ENCODE assay signal across 2 cellular contexts in the genomic region with DNA sequence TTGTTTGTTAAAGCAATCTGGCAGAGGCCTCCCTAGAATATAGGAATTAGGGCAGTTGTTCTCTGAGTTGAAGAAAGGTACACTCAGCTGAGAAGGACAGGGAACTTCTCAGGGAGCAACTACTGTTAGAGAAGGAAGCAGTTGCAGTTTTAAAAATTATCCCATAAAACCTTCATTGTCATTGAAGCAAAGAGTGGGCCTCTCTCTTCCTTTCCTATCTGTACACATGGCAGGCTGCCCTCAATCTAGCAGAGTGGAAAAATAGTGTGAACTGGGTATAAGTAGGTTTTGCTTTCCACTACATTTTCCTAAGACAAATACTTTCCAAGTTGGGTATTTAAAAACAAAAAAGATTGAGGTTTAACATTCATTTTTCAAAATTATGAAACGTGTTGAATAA.
TF ChIP-seq lines count a peak whose summit lies in the region.

No MANE protein-coding gene starts in this region.

TF ChIP-seq in GM12878, 131 proteins besides CTCF, POLR2A, EP300 and RAD21 (continued from another document):
- TF ChIP-seq, protein P1, sequence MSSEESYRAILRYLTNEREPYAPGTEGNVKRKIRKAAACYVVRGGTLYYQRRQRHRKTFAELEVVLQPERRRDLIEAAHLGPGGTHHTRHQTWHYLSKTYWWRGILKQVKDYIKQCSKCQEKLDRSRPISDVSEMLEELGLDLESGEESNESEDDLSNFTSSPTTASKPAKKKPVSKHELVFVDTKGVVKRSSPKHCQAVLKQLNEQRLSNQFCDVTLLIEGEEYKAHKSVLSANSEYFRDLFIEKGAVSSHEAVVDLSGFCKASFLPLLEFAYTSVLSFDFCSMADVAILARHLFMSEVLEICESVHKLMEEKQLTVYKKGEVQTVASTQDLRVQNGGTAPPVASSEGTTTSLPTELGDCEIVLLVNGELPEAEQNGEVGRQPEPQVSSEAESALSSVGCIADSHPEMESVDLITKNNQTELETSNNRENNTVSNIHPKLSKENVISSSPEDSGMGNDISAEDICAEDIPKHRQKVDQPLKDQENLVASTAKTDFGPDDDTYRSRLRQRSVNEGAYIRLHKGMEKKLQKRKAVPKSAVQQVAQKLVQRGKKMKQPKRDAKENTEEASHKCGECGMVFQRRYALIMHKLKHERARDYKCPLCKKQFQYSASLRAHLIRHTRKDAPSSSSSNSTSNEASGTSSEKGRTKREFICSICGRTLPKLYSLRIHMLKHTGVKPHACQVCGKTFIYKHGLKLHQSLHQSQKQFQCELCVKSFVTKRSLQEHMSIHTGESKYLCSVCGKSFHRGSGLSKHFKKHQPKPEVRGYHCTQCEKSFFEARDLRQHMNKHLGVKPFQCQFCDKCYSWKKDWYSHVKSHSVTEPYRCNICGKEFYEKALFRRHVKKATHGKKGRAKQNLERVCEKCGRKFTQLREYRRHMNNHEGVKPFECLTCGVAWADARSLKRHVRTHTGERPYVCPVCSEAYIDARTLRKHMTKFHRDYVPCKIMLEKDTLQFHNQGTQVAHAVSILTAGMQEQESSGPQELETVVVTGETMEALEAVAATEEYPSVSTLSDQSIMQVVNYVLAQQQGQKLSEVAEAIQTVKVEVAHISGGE (CRISPR knock-in tag; IDR thresholded peaks at IDR 0.05): no peak
- TF ChIP-seq BMI1 (IDR thresholded peaks at IDR 0.05; ENCODE audit: borderline replicate concordance) (no peak), HCFC1 (IDR thresholded peaks at IDR 0.05; ENCODE audit: low read length) (no peak), ZNF24 (IDR thresholded peaks at IDR 0.05) (no peak), SIN3A (IDR thresholded peaks at IDR 0.05; ENCODE audit: low read depth, low read length) (no peak), ZBED1 (IDR thresholded peaks at IDR 0.05; ENCODE audit: borderline replicate concordance) (no peak), KDM1A (IDR thresholded peaks at IDR 0.05; ENCODE audit: borderline replicate concordance) (no peak), RUNX3 (IDR thresholded peaks at IDR 0.05; ENCODE audit: low read length) (no peak), NR2F1 (conservative IDR thresholded peaks at IDR 0.05) (no peak)

TF ChIP-seq in WTC11, 78 proteins besides CTCF, POLR2A, EP300 and RAD21 (continued from another document):
- TF ChIP-seq, protein P2, sequence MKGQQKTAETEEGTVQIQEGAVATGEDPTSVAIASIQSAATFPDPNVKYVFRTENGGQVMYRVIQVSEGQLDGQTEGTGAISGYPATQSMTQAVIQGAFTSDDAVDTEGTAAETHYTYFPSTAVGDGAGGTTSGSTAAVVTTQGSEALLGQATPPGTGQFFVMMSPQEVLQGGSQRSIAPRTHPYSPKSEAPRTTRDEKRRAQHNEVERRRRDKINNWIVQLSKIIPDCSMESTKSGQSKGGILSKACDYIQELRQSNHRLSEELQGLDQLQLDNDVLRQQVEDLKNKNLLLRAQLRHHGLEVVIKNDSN (CRISPR knock-in tag; IDR thresholded peaks at IDR 0.05): no peak
- TF ChIP-seq FOXJ3 (CRISPR knock-in tag; IDR thresholded peaks at IDR 0.05; ENCODE audit: borderline replicate concordance) (no peak), TEAD4 (CRISPR knock-in tag; IDR thresholded peaks at IDR 0.05) (no peak), NFYB (CRISPR knock-in tag; conservative IDR thresholded peaks at IDR 0.05; ENCODE audit: low read depth) (no peak), ZNF416 (CRISPR knock-in tag; IDR thresholded peaks at IDR 0.05) (no peak), ZNF671 (CRISPR knock-in tag; IDR thresholded peaks at IDR 0.05) (no peak), SMAD3 (CRISPR knock-in tag; IDR thresholded peaks at IDR 0.05; ENCODE audit: borderline replicate concordance) (no peak)
- TF ChIP-seq, protein P3, sequence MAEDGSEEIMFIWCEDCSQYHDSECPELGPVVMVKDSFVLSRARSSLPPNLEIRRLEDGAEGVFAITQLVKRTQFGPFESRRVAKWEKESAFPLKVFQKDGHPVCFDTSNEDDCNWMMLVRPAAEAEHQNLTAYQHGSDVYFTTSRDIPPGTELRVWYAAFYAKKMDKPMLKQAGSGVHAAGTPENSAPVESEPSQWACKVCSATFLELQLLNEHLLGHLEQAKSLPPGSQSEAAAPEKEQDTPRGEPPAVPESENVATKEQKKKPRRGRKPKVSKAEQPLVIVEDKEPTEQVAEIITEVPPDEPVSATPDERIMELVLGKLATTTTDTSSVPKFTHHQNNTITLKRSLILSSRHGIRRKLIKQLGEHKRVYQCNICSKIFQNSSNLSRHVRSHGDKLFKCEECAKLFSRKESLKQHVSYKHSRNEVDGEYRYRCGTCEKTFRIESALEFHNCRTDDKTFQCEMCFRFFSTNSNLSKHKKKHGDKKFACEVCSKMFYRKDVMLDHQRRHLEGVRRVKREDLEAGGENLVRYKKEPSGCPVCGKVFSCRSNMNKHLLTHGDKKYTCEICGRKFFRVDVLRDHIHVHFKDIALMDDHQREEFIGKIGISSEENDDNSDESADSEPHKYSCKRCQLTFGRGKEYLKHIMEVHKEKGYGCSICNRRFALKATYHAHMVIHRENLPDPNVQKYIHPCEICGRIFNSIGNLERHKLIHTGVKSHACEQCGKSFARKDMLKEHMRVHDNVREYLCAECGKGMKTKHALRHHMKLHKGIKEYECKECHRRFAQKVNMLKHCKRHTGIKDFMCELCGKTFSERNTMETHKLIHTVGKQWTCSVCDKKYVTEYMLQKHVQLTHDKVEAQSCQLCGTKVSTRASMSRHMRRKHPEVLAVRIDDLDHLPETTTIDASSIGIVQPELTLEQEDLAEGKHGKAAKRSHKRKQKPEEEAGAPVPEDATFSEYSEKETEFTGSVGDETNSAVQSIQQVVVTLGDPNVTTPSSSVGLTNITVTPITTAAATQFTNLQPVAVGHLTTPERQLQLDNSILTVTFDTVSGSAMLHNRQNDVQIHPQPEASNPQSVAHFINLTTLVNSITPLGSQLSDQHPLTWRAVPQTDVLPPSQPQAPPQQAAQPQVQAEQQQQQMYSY (CRISPR knock-in tag; IDR thresholded peaks at IDR 0.05): no peak
- TF ChIP-seq, protein P4, sequence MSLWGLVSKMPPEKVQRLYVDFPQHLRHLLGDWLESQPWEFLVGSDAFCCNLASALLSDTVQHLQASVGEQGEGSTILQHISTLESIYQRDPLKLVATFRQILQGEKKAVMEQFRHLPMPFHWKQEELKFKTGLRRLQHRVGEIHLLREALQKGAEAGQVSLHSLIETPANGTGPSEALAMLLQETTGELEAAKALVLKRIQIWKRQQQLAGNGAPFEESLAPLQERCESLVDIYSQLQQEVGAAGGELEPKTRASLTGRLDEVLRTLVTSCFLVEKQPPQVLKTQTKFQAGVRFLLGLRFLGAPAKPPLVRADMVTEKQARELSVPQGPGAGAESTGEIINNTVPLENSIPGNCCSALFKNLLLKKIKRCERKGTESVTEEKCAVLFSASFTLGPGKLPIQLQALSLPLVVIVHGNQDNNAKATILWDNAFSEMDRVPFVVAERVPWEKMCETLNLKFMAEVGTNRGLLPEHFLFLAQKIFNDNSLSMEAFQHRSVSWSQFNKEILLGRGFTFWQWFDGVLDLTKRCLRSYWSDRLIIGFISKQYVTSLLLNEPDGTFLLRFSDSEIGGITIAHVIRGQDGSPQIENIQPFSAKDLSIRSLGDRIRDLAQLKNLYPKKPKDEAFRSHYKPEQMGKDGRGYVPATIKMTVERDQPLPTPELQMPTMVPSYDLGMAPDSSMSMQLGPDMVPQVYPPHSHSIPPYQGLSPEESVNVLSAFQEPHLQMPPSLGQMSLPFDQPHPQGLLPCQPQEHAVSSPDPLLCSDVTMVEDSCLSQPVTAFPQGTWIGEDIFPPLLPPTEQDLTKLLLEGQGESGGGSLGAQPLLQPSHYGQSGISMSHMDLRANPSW (CRISPR knock-in tag; conservative IDR thresholded peaks at IDR 0.05; ENCODE audit: low read depth): no peak
- TF ChIP-seq, protein P5, sequence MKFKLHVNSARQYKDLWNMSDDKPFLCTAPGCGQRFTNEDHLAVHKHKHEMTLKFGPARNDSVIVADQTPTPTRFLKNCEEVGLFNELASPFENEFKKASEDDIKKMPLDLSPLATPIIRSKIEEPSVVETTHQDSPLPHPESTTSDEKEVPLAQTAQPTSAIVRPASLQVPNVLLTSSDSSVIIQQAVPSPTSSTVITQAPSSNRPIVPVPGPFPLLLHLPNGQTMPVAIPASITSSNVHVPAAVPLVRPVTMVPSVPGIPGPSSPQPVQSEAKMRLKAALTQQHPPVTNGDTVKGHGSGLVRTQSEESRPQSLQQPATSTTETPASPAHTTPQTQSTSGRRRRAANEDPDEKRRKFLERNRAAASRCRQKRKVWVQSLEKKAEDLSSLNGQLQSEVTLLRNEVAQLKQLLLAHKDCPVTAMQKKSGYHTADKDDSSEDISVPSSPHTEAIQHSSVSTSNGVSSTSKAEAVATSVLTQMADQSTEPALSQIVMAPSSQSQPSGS (CRISPR knock-in tag; IDR thresholded peaks at IDR 0.05; ENCODE audit: borderline replicate concordance, low read depth): no peak
- TF ChIP-seq, protein P6, sequence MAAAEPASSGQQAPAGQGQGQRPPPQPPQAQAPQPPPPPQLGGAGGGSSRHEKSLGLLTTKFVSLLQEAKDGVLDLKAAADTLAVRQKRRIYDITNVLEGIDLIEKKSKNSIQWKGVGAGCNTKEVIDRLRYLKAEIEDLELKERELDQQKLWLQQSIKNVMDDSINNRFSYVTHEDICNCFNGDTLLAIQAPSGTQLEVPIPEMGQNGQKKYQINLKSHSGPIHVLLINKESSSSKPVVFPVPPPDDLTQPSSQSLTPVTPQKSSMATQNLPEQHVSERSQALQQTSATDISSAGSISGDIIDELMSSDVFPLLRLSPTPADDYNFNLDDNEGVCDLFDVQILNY (CRISPR knock-in tag; IDR thresholded peaks at IDR 0.05): no peak
